In genomic region chr22:21938906-21939305, GRCh38 we compare ENCODE assay signal across 8 cellular contexts. TPM values are rescaled to one million over a fixed set of nuclear protein-coding genes. Genes with fewer than 3 reads are reported as not detected.
DNase-seq lines count a peak whose midpoint lies in the region; ATAC-seq and TF ChIP-seq lines count a peak whose summit lies in the region.

No MANE protein-coding gene starts in this region.

- H3K36me3 ChIP-seq in SK-N-SH (replicated peaks in 1 of 2; ENCODE audit: control insufficient read depth in 1 of 2, insufficient read depth in 2 of 2, low read length in 1 of 2) = peaks cover 13% of the 10 kb centered on the region in 2 experiments
- peaks cover 0 to 2% (median 0%) of the 10 kb centered on the region in 4 donors for H3K36me3 ChIP-seq in liver (ENCODE audit: control insufficient read depth in 4 of 4, insufficient read depth in 3 of 4, low read depth in 1 of 4, low read length in 3 of 4)

- 0 out of 2 replicates have a peak overlapping the region, but pooled peaks have one; percentile 76 for H2AFZ ChIP-seq in SK-N-SH (ENCODE audit: low read depth)

- H3K4me1 ChIP-seq in SK-N-SH (ENCODE audit: control insufficient read depth in 1 of 2, insufficient read depth in 2 of 2, low read depth in 1 of 2, low read length in 1 of 2) (peaks cover 23 to 45% of the 10 kb centered on the region in 2 experiments; a peak in 3 of 4 replicates), liver (ENCODE audit: control insufficient read depth in 4 of 4, insufficient read depth in 4 of 4, low read length in 3 of 4) (peaks cover 9 to 44% (median 27%) of the 10 kb centered on the region in 4 donors)

- DNase-seq in SK-N-SH = no peak
- DNase-seq in activated naive CD8-positive, alpha-beta T cell treated with anti-CD3 and anti-CD28 coated beads, Interleukin-2, amount 10 ng/mL, durations not matched to agents 7 days and 5 days = no peak
- DNase-seq in stimulated activated naive CD8-positive, alpha-beta T cell treated with anti-CD3 and anti-CD28 coated beads, Interleukin-15, amount 100 ng/mL, for 72 hours = no peak
- no peak for DNase-seq in KG1 (lab: John Stamatoyannopoulos, UW)

- TF ChIP-seq EP300 in SK-N-SH (IDR thresholded peaks at IDR 0.05; ENCODE audit: borderline replicate concordance in 1 of 2, low read depth in 1 of 2, low read length in 1 of 2) = no peak

- H3F3A ChIP-seq in SK-N-SH (replicated peaks; ENCODE audit: insufficient read depth) = peaks cover 33% of the 10 kb centered on the region

- no peaks in the 10 kb centered on the region for H3K36me3 Mint-ChIP-seq in activated naive CD8-positive, alpha-beta T cell treated with anti-CD3 and anti-CD28 coated beads, Interleukin-2, amount 10 ng/mL, durations not matched to agents 7 days and 5 days

- peak overlapping the region; percentile 84 for H3K4me2 ChIP-seq in SK-N-SH

- TF ChIP-seq RAD21 in SK-N-SH (IDR thresholded peaks at IDR 0.05; ENCODE audit: low read length) = no peak
- TF ChIP-seq RAD21 in liver (IDR thresholded peaks at IDR 0.05) = no peak

- H3K4me3 Mint-ChIP-seq in activated naive CD8-positive, alpha-beta T cell treated with anti-CD3 and anti-CD28 coated beads, Interleukin-2, amount 10 ng/mL, durations not matched to agents 7 days and 5 days = peak overlapping the region; percentile 84
- peak overlapping the region; percentile 89 to 95 for H3K4me3 Mint-ChIP-seq in stimulated activated naive CD8-positive, alpha-beta T cell treated with anti-CD3 and anti-CD28 coated beads, Interleukin-15, amount 100 ng/mL, for 72 hours

- peaks cover 45% of the 10 kb centered on the region; the same call in 1 of the 2 replicates for H3K79me2 ChIP-seq in SK-N-SH (ENCODE audit: insufficient read depth)

- TF ChIP-seq CTCF in SK-N-SH (IDR thresholded peaks at IDR 0.05) (no peak), liver (IDR thresholded peaks at IDR 0.05; ENCODE audit: low read depth, low read length, missing input control) (no peak)

- H3K27me3 ChIP-seq in SK-N-SH (ENCODE audit: insufficient read depth) (no peaks in the 10 kb centered on the region), liver (ENCODE audit: control insufficient read depth in 4 of 4, insufficient read depth in 4 of 4, low read length in 3 of 4) (no peaks in the 10 kb centered on the region)

- H3K9me3 Mint-ChIP-seq in activated naive CD8-positive, alpha-beta T cell treated with anti-CD3 and anti-CD28 coated beads, Interleukin-2, amount 10 ng/mL, durations not matched to agents 7 days and 5 days = no peaks in the 10 kb centered on the region
- no peaks in the 10 kb centered on the region for H3K9me3 Mint-ChIP-seq in stimulated activated naive CD8-positive, alpha-beta T cell treated with anti-CD3 and anti-CD28 coated beads, Interleukin-15, amount 100 ng/mL, for 72 hours

- H3K9ac ChIP-seq in SK-N-SH = peak overlapping the region; percentile 12; the same call in 1 of the 2 replicates
- H3K9ac ChIP-seq in liver (ENCODE audit: low read depth in 1 of 2, low read length in 2 of 2) = no peak overlapping the region

- H3K27me3 Mint-ChIP-seq in activated naive CD8-positive, alpha-beta T cell treated with anti-CD3 and anti-CD28 coated beads, Interleukin-2, amount 10 ng/mL, durations not matched to agents 7 days and 5 days = no peaks in the 10 kb centered on the region
- H3K27me3 Mint-ChIP-seq in stimulated activated naive CD8-positive, alpha-beta T cell treated with anti-CD3 and anti-CD28 coated beads, Interleukin-15, amount 100 ng/mL, for 72 hours = no peaks in the 10 kb centered on the region

- H3K9me3 ChIP-seq in SK-N-SH (no peaks in the 10 kb centered on the region), liver (ENCODE audit: control insufficient read depth in 4 of 4, low read length in 3 of 4) (no peaks in the 10 kb centered on the region)

- H3K4me3 ChIP-seq in SK-N-SH (ENCODE audit: low read depth in 2 of 2, low read length in 1 of 2) = peak overlapping the region; percentile 51 to 52; a peak in 1 of 4 replicates
- H3K4me3 ChIP-seq in liver (ENCODE audit: low read depth in 1 of 3, low read length in 3 of 3) = no peak overlapping the region

- peak overlapping the region; percentile 81 for H3K27ac Mint-ChIP-seq in activated naive CD8-positive, alpha-beta T cell treated with anti-CD3 and anti-CD28 coated beads, Interleukin-2, amount 10 ng/mL, durations not matched to agents 7 days and 5 days
- peak overlapping the region in 1 of 2 donors; percentile 98 for H3K27ac Mint-ChIP-seq in stimulated activated naive CD8-positive, alpha-beta T cell treated with anti-CD3 and anti-CD28 coated beads, Interleukin-15, amount 100 ng/mL, for 72 hours

- H3K27ac ChIP-seq in SK-N-SH (ENCODE audit: low read depth in 2 of 2, low read length in 1 of 2) (peak overlapping the region; percentile 89 to 95; a peak in 3 of 4 replicates), liver (ENCODE audit: low read depth in 1 of 2, low read length in 2 of 2) (peak overlapping the region; percentile 80 to 91)

- H4K20me1 ChIP-seq in SK-N-SH (ENCODE audit: insufficient read depth) = no peaks in the 10 kb centered on the region

- peaks cover 46% of the 10 kb centered on the region for H3K4me1 Mint-ChIP-seq in activated naive CD8-positive, alpha-beta T cell treated with anti-CD3 and anti-CD28 coated beads, Interleukin-2, amount 10 ng/mL, durations not matched to agents 7 days and 5 days
- peaks cover 64% of the 10 kb centered on the region for H3K4me1 Mint-ChIP-seq in stimulated activated naive CD8-positive, alpha-beta T cell treated with anti-CD3 and anti-CD28 coated beads, Interleukin-15, amount 100 ng/mL, for 72 hours

- no peaks in the 10 kb centered on the region for H3K9me2 ChIP-seq in SK-N-SH

- POLR2A ChIA-PET in SK-N-SH (lab: Yijun Ruan, JAX) = interaction anchor here (0.6 to 1.8 kb wide), 3 partner anchors 14 to 205 kb away, joined by 3 to 10 read pairs (median 8); partner anchors contain the start of genes PPM1F and YPEL1
- POLR2A ChIA-PET in activated naive CD8-positive, alpha-beta T cell treated with anti-CD3 and anti-CD28 coated beads, Interleukin-2, amount 10 ng/mL, durations not matched to agents 7 days and 5 days (lab: Charles Lee) = interaction anchor here (1.7 kb wide), 1 partner anchor 14 kb away, joined by 8 read pairs; the partner anchor contains the start of gene PPM1F

- CTCF ChIA-PET in SK-N-SH (lab: Yijun Ruan, JAX) = interaction anchor here (0.7 to 8.6 kb wide), 47 partner anchors 11 to 305 kb away, joined by 3 to 173 read pairs (median 6); partner anchors contain the start of genes MAPK1, PPIL2, PPM1F and YPEL1

- 72% methylated on average over 7 of the region's 11 CpGs for WGBS in SK-N-SH (ENCODE audit: low lambda C conversion rate)
- 44% methylated on average over 11 of the region's 11 CpGs for WGBS in liver

- ATAC-seq in SK-N-SH treated with all-trans-retinoic acid at 6 μM for 48 hours = no peak; the same call in 2 of the 3 replicates
- ATAC-seq in activated naive CD8-positive, alpha-beta T cell treated with anti-CD3 and anti-CD28 coated beads, Interleukin-2, amount 10 ng/mL, durations not matched to agents 7 days and 5 days (ENCODE audit: low read depth) = no peak
- no peak for ATAC-seq in stimulated activated naive CD8-positive, alpha-beta T cell treated with anti-CD3 and anti-CD28 coated beads, Interleukin-15, amount 100 ng/mL, for 72 hours
- no peak for ATAC-seq in HG02610 (IDR thresholded peaks at IDR 0.05; ENCODE audit: unreplicated experiment)
- ATAC-seq in GM19395 (IDR thresholded peaks at IDR 0.05; ENCODE audit: unreplicated experiment) = no peak

TF ChIP-seq in SK-N-SH, 30 proteins besides CTCF, POLR2A, EP300 and RAD21:
- TF ChIP-seq MEF2A (IDR thresholded peaks at IDR 0.05; ENCODE audit: borderline replicate concordance, low read depth) (no peak), NRF1 (IDR thresholded peaks at IDR 0.05; ENCODE audit: low read depth, low read length) (no peak)

TF ChIP-seq in SK-N-SH treated with all-trans-retinoic acid at 6 μM for 48 hours, 23 proteins besides CTCF, POLR2A, EP300 and RAD21 (continues in another document):
- TF ChIP-seq ZNF70 (CRISPR knock-in tag; IDR thresholded peaks at IDR 0.05) = no peak
- TF ChIP-seq ZFP30 (CRISPR knock-in tag; IDR thresholded peaks at IDR 0.05) = no peak
- TF ChIP-seq TOX (CRISPR knock-in tag; IDR thresholded peaks at IDR 0.05; ENCODE audit: borderline replicate concordance) = no peak

TF ChIP-seq in liver, 16 proteins besides CTCF, POLR2A, EP300 and RAD21:
- no peak for TF ChIP-seq YY1 (IDR thresholded peaks at IDR 0.05)
- TF ChIP-seq, protein P1, sequence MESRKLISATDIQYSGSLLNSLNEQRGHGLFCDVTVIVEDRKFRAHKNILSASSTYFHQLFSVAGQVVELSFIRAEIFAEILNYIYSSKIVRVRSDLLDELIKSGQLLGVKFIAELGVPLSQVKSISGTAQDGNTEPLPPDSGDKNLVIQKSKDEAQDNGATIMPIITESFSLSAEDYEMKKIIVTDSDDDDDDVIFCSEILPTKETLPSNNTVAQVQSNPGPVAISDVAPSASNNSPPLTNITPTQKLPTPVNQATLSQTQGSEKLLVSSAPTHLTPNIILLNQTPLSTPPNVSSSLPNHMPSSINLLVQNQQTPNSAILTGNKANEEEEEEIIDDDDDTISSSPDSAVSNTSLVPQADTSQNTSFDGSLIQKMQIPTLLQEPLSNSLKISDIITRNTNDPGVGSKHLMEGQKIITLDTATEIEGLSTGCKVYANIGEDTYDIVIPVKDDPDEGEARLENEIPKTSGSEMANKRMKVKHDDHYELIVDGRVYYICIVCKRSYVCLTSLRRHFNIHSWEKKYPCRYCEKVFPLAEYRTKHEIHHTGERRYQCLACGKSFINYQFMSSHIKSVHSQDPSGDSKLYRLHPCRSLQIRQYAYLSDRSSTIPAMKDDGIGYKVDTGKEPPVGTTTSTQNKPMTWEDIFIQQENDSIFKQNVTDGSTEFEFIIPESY (IDR thresholded peaks at IDR 0.05) = no peak
- TF ChIP-seq EGR1 (IDR thresholded peaks at IDR 0.05; ENCODE audit: low read depth in 2 of 2) = no peak
- TF ChIP-seq NR2F2 (IDR thresholded peaks at IDR 0.05) = no peak
- no peak for TF ChIP-seq JUND (IDR thresholded peaks at IDR 0.05)

RNA-seq across cellular contexts. Expression of gene PPM1F, which starts 13.7 kb away (rescaled TPM):
- polyA plus RNA-seq in SK-N-SH (2012; rRNA removed) (29.6 and 33.8 TPM in 2 replicates), liver (1 to 10 TPM; 1.8 to 6.4 TPM)
- 16.4 and 24.2 TPM in 2 replicates for polyA plus RNA-seq in SK-N-SH (2012; cell fraction: cytosol; rRNA removed)
- polyA plus RNA-seq in SK-N-SH (2012; cell fraction: nucleus; rRNA removed) = 42.7 and 51.1 TPM in 2 replicates
- total RNA-seq in activated naive CD8-positive, alpha-beta T cell treated with anti-CD3 and anti-CD28 coated beads, Interleukin-2, amount 10 ng/mL, durations not matched to agents 7 days and 5 days = 10 to 100 TPM; 19.5 to 21.6 TPM
- 10 to 100 TPM; 11.4 to 15.5 TPM for total RNA-seq in liver

RNA-seq across cellular contexts. Expression of gene TOP3B, which starts 43.7 kb away (rescaled TPM):
- polyA plus RNA-seq in SK-N-SH (2012; rRNA removed) (14.4 and 17.4 TPM in 2 replicates), liver (1 to 10 TPM; 6.0 to 7.9 TPM)
- polyA plus RNA-seq in SK-N-SH (2012; cell fraction: cytosol; rRNA removed) = 5.6 and 9.3 TPM in 2 replicates
- 81.6 and 88.5 TPM in 2 replicates for polyA plus RNA-seq in SK-N-SH (2012; cell fraction: nucleus; rRNA removed)
- 10 to 100 TPM; 45.6 to 56.6 TPM for total RNA-seq in activated naive CD8-positive, alpha-beta T cell treated with anti-CD3 and anti-CD28 coated beads, Interleukin-2, amount 10 ng/mL, durations not matched to agents 7 days and 5 days
- 10 to 100 TPM in 1 of 2 donors, 1 to 10 TPM in 1; 9.7 to 26.9 TPM for total RNA-seq in liver

Comparison
In these comparisons a context has a peak if more than half of its experiments do, and no peak if none do; other contexts are left out.
1. H3K4me3 ChIP-seq: peak in SK-N-SH (2 of 2); none in liver (0 of 3).